Comparison of ENCODE assay signal across 18 cellular contexts in genomic region chr15:37678124-37678523, GRCh38.
"Had no signal": no experiment of that assay in that cellular context is flagged by ENCODE, and none has a peak within 500 bp of the region (broad histone marks: within the 10 kb centered on the region; RNA-seq: fewer than 3 reads in every experiment).

No MANE protein-coding gene starts in this region.

- H3K9me3 ChIP-seq: SJSA1 had no signal

- H3K36me3 ChIP-seq: SJSA1 had no signal

- H3K27me3 ChIP-seq: SJSA1 had no signal

- H3K4me3 ChIP-seq: SJSA1, SK-N-MC had no signal

- DNase-seq: KBM-7, MV-4-11, NCI-H1048, NCI-H1105, NCI-H1417, NCI-H1436 treated with DMSO at 0.1 percent for 48 hours, NCI-H1694 treated with DMSO at 0.1 percent for 48 hours, NCI-H1930, NCI-H2081, NCI-H2107, NCI-H2227 treated with DMSO at 0.1 percent for 48 hours, NCI-H526 treated with DMSO at 0.1 percent for 48 hours, NCI-H774, Right ventricle myocardium superior, RPMI8226, SIG-M5 had no signal

- H3K27ac ChIP-seq: SJSA1, SK-N-MC had no signal

- H3K4me1 ChIP-seq: SJSA1 had no signal
